15 cellular contexts compared by ENCODE assay signal in genomic region chr16:24983521-24983920, GRCh38. TPM values are rescaled to one million over a fixed set of nuclear protein-coding genes. Genes with fewer than 3 reads are reported as not detected.
A peak's percentile ranks its signal among the peaks of the same experiment; 100 is the strongest.
DNase-seq lines count a peak whose midpoint lies in the region; ATAC-seq lines count a peak whose summit lies in the region.
"Had no signal": no experiment of that assay in that cellular context is flagged by ENCODE, and none has a peak within 500 bp of the region (broad histone marks: within the 10 kb centered on the region; RNA-seq: fewer than 3 reads in every experiment).

No MANE protein-coding gene starts in this region.

- no peaks in the 10 kb centered on the region for H3K36me3 ChIP-seq in SJCRH30
- H3K36me3 ChIP-seq: prostate gland had no signal

- H3K27ac ChIP-seq in skin epidermis: peak overlapping the region in 18 of 21 experiments; percentile 24 to 86 (median 50)
- H3K27ac ChIP-seq in SJCRH30: no peak overlapping the region
- H3K27ac ChIP-seq: prostate gland had no signal

- ATAC-seq in HG02759 (IDR thresholded peaks at IDR 0.05; ENCODE audit: unreplicated experiment): no peak

- H3K27me3 ChIP-seq in SJCRH30: no peaks in the 10 kb centered on the region

- peak overlapping the region; percentile 44 for H3K27ac Mint-ChIP-seq in activated T-helper 1 cell treated with anti-CD3 and anti-CD28 coated beads, Interleukin-12 subunit alpha, Interleukin-12 subunit beta, Interleukin-2, Interleukin-4 antibody, amounts not matched to agents 30 ng/mL and 10 ng/mL and 1 ng/mL, durations not matched to agents 14 hours and 24 hours and 36 hours

- H3K4me1 ChIP-seq in SJCRH30: peaks cover 18% of the 10 kb centered on the region

- no peak overlapping the region for H3K4me3 Mint-ChIP-seq in activated T-helper 1 cell treated with anti-CD3 and anti-CD28 coated beads, Interleukin-12 subunit alpha, Interleukin-12 subunit beta, Interleukin-2, Interleukin-4 antibody, amounts not matched to agents 30 ng/mL and 10 ng/mL and 1 ng/mL, durations not matched to agents 14 hours and 24 hours and 36 hours

- DNase-seq in GF-D8 (lab: John Stamatoyannopoulos, UW) (peak; percentile 4), islet precursor cell (peak; percentile 20), NCI-H2029 treated with DMSO at 0.1 percent for 48 hours (lab: John Stamatoyannopoulos, UW) (no peak), SJCRH30 (no peak)
- no peak for DNase-seq in activated T-helper 1 cell treated with anti-CD3 and anti-CD28 coated beads, Interleukin-12 subunit alpha, Interleukin-12 subunit beta, Interleukin-2, Interleukin-4 antibody, amounts not matched to agents 30 ng/mL and 10 ng/mL and 1 ng/mL, durations not matched to agents 14 hours and 24 hours and 36 hours (ENCODE audit: low spot score)
- DNase-seq in stimulated activated CD4-positive, alpha-beta T cell treated with anti-CD3 and anti-CD28 coated beads, Interleukin-15, amount 100 ng/mL, for 24 hours: no peak
- DNase-seq: activated CD4-positive, alpha-beta T cell treated with anti-CD3 and anti-CD28 coated beads, Interleukin-2, amount 50 U/mL, for 48 hours; COR-L47; kidney; NCI-H1417 treated with DMSO at 0.1 percent for 48 hours; NK-92 treated with Interleukin-12 subunit alpha and Interleukin-12 subunit beta, amount 100 ng/mL, for 24 hours; SW 1271 had no signal

- H3K36me3 Mint-ChIP-seq in activated T-helper 1 cell treated with anti-CD3 and anti-CD28 coated beads, Interleukin-12 subunit alpha, Interleukin-12 subunit beta, Interleukin-2, Interleukin-4 antibody, amounts not matched to agents 30 ng/mL and 10 ng/mL and 1 ng/mL, durations not matched to agents 14 hours and 24 hours and 36 hours (ENCODE audit: low read depth): peaks cover 7% of the 10 kb centered on the region

- no peak overlapping the region for H3K4me3 ChIP-seq in skin epidermis
- no peak overlapping the region for H3K4me3 ChIP-seq in SJCRH30
- H3K4me3 ChIP-seq: prostate gland had no signal

- intact Hi-C loops in activated T-helper 1 cell treated with anti-CD3 and anti-CD28 coated beads, Interleukin-12 subunit alpha, Interleukin-12 subunit beta, Interleukin-2, Interleukin-4 antibody, amounts not matched to agents 30 ng/mL and 10 ng/mL and 1 ng/mL, durations not matched to agents 14 hours and 24 hours and 36 hours (cut with micrococcal nuclease): no loop called here

- peaks cover 4% of the 10 kb centered on the region for H3K9me3 Mint-ChIP-seq in activated T-helper 1 cell treated with anti-CD3 and anti-CD28 coated beads, Interleukin-12 subunit alpha, Interleukin-12 subunit beta, Interleukin-2, Interleukin-4 antibody, amounts not matched to agents 30 ng/mL and 10 ng/mL and 1 ng/mL, durations not matched to agents 14 hours and 24 hours and 36 hours

- H3K27me3 Mint-ChIP-seq in activated T-helper 1 cell treated with anti-CD3 and anti-CD28 coated beads, Interleukin-12 subunit alpha, Interleukin-12 subunit beta, Interleukin-2, Interleukin-4 antibody, amounts not matched to agents 30 ng/mL and 10 ng/mL and 1 ng/mL, durations not matched to agents 14 hours and 24 hours and 36 hours (ENCODE audit: insufficient read depth): no peaks in the 10 kb centered on the region

- no peaks in the 10 kb centered on the region for H3K9me3 ChIP-seq in SJCRH30 (replicated peaks)
- H3K9me3 ChIP-seq: prostate gland had no signal

- peaks cover 54% of the 10 kb centered on the region for H3K4me1 Mint-ChIP-seq in activated T-helper 1 cell treated with anti-CD3 and anti-CD28 coated beads, Interleukin-12 subunit alpha, Interleukin-12 subunit beta, Interleukin-2, Interleukin-4 antibody, amounts not matched to agents 30 ng/mL and 10 ng/mL and 1 ng/mL, durations not matched to agents 14 hours and 24 hours and 36 hours (ENCODE audit: low read depth)

RNA-seq across cellular contexts. Expression of gene ARHGAP17, which starts 31.6 kb away (rescaled TPM):
- 80.2 and 87.3 TPM in 2 replicates for total RNA-seq in activated T-helper 1 cell treated with anti-CD3 and anti-CD28 coated beads, Interleukin-12 subunit alpha, Interleukin-12 subunit beta, Interleukin-2, Interleukin-4 antibody, amounts not matched to agents 30 ng/mL and 10 ng/mL and 1 ng/mL, durations not matched to agents 14 hours and 24 hours and 36 hours
- 24.6 and 25.0 TPM in 2 replicates for total RNA-seq in SJCRH30 (2014; rRNA removed; shearing (Covaris generic))

Comparison
In these comparisons a context has a peak if more than half of its experiments do, and no peak if none do; other contexts are left out.
1. DNase-seq: peak in GF-D8 (single experiment) and islet precursor cell (single experiment); none in activated T-helper 1 cell treated with anti-CD3 and anti-CD28 coated beads, Interleukin-12 subunit alpha, Interleukin-12 subunit beta, Interleukin-2, Interleukin-4 antibody, amounts not matched to agents 30 ng/mL and 10 ng/mL and 1 ng/mL, durations not matched to agents 14 hours and 24 hours and 36 hours (single experiment), stimulated activated CD4-positive, alpha-beta T cell treated with anti-CD3 and anti-CD28 coated beads, Interleukin-15, amount 100 ng/mL, for 24 hours (single experiment), NCI-H2029 treated with DMSO at 0.1 percent for 48 hours (single experiment) and SJCRH30 (0 of 2).